ENCODE assay signal across 8 cellular contexts in the genomic region with DNA sequence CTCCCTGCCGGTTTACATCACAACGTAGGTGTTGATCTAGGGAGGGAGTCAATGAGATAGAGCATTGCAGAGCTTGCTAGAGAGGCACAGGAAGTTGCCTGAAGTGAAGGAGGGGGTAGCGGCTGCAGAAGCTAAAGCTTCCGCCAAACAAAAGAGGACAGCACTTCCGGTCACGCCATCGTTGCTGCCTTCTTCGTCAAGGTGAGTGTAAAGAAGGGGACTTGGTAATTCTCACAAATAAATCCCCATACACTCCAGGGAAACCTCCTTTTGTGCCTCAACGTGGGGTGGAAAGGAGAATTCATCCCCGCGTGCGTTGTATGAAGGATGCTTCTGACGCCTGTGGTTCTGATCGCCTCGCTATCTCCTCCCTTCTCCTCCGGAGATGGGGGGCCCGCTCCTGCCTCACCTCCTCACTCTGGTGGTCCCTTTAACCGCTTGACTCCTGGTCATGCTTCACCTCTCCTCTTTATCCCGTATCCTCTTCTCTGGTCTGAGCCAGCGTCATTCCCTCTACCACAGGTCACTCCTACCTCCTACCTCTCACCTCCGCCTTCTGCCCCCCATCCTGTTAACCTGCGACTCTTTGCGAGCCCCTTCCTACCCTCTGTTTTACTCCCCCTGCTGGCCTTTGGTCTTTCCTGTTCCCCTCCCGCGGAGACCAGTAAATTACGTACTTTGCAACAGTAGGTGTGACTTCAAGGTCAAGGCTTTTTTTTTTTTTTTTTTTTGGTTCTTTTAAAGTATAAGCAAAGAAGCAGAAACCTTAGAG. TPM values are rescaled to one million over a fixed set of nuclear protein-coding genes. Genes with fewer than 3 reads are reported as not detected.
A peak's percentile ranks its signal among the peaks of the same experiment; 100 is the strongest.
DNase-seq lines count a peak whose midpoint lies in the region; ATAC-seq and TF ChIP-seq lines count a peak whose summit lies in the region.

No MANE protein-coding gene starts in this region.

- H3K9me3 ChIP-seq in KOPT-K1 (ENCODE audit: insufficient read depth, low read length, poor library complexity, severe bottlenecking), result no peaks in the 10 kb centered on the region
- no peaks in the 10 kb centered on the region for H3K9me3 ChIP-seq in adrenal gland (replicated peaks in 1 of 3)

- H3K4me3 ChIP-seq in adrenal gland, result peak overlapping the region; percentile 20 to 56 (median 54)

- peaks cover 0 to 4% of the 10 kb centered on the region in 2 donors for H3K4me1 ChIP-seq in adrenal gland (replicated peaks in 1 of 2)

- H3K36me3 ChIP-seq in KOPT-K1 (ENCODE audit: insufficient read depth, low read length), result no peaks in the 10 kb centered on the region
- no peaks in the 10 kb centered on the region for H3K36me3 ChIP-seq in adrenal gland (replicated peaks in 1 of 2)

- ATAC-seq in GM21576 (IDR thresholded peaks at IDR 0.05; ENCODE audit: unreplicated experiment) (peak; percentile 83), SK-N-SH treated with all-trans-retinoic acid at 6 μM for 48 hours (peak; percentile 97)

- no peaks in the 10 kb centered on the region for H3K27me3 ChIP-seq in adrenal gland

- TF ChIP-seq CTCF in adrenal gland (IDR thresholded peaks at IDR 0.05), result peak in 2 of 6 experiments; percentile 17 to 25

- WGBS in adrenal gland, 4 donors, result 1 to 20% (median 7%) methylated on average over 26 of the region's 26 CpGs

- DNase-seq in DMS79 treated with DMSO at 0.1 percent for 48 hours (lab: John Stamatoyannopoulos, UW) (peak; percentile 52), adrenal gland (peak; percentile 30 to 64 (median 51)), hepatic stellate cell (ENCODE audit: low spot score) (peak; percentile 11), renal cortical epithelial cell (ENCODE audit: low read depth) (peak; percentile 63), 8988T (no peak)

- no peak for TF ChIP-seq POLR2A in adrenal gland (IDR thresholded peaks at IDR 0.05)

- peak overlapping the region; percentile 64 for H3K27ac ChIP-seq in KOPT-K1 (ENCODE audit: low read depth, low read length, poor library complexity, severe bottlenecking)
- H3K27ac ChIP-seq in adrenal gland, result peak overlapping the region in 2 of 5 donors; percentile 56 to 62

- intact Hi-C loops in adrenal gland (cut with DNase I), result no loop called here

TF ChIP-seq in SK-N-SH treated with all-trans-retinoic acid at 6 μM for 48 hours, 23 proteins besides CTCF, POLR2A, EP300 and RAD21:
- TF ChIP-seq, protein P1, sequence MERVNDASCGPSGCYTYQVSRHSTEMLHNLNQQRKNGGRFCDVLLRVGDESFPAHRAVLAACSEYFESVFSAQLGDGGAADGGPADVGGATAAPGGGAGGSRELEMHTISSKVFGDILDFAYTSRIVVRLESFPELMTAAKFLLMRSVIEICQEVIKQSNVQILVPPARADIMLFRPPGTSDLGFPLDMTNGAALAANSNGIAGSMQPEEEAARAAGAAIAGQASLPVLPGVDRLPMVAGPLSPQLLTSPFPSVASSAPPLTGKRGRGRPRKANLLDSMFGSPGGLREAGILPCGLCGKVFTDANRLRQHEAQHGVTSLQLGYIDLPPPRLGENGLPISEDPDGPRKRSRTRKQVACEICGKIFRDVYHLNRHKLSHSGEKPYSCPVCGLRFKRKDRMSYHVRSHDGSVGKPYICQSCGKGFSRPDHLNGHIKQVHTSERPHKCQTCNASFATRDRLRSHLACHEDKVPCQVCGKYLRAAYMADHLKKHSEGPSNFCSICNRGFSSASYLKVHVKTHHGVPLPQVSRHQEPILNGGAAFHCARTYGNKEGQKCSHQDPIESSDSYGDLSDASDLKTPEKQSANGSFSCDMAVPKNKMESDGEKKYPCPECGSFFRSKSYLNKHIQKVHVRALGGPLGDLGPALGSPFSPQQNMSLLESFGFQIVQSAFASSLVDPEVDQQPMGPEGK (CRISPR knock-in tag; IDR thresholded peaks at IDR 0.05; ENCODE audit: borderline replicate concordance), result no peak
- 0 out of 2 replicates have a peak, but pooled peaks have one; percentile 22 for TF ChIP-seq ZNF70 (CRISPR knock-in tag; IDR thresholded peaks at IDR 0.05)

RNA-seq across cellular contexts. Expression of a gene that starts 59.9 kb away (rescaled TPM):
- total RNA-seq in adrenal gland (10 to 100 TPM in 5 of 8 donors, 1 to 10 TPM in 3; 5.9 to 14.6 (median 13.9) TPM), renal cortical epithelial cell (4.3 and 15.5 TPM in 2 replicates)
- 10 to 100 TPM in 1 of 3 donors, 1 to 10 TPM in 2; 2.7 to 18.8 (median 3.0) TPM for polyA plus RNA-seq in adrenal gland
